In genomic region chr3:71110531-71111222, GRCh38 we compare ENCODE assay signal across 19 cellular contexts.
A peak's percentile ranks its signal among the peaks of the same experiment; 100 is the strongest.
DNase-seq lines count a peak whose midpoint lies in the region; ATAC-seq and TF ChIP-seq lines count a peak whose summit lies in the region.
"Had no signal": no experiment of that assay in that cellular context is flagged by ENCODE, and none has a peak within 500 bp of the region (broad histone marks: within the 10 kb centered on the region; RNA-seq: fewer than 3 reads in every experiment).

No MANE protein-coding gene starts in this region.

- TF ChIP-seq CTCF in WTC11 (IDR thresholded peaks at IDR 0.05) (no peak), fibroblast of lung (conservative IDR thresholded peaks at IDR 0.05 in 1 of 2, IDR thresholded peaks at IDR 0.05 in 1 of 2; ENCODE audit: low read depth in 1 of 2, low read length in 2 of 2) (no peak), osteocyte (IDR thresholded peaks at IDR 0.05) (no peak)

- H4K20me1 ChIP-seq in fibroblast of lung (ENCODE audit: control insufficient read depth, extremely low read depth, insufficient read depth, low read length): no peaks in the 10 kb centered on the region

- H3K36me3 Mint-ChIP-seq in WTC11: 0 out of 2 replicates have a peak, but pooled peaks cover 2% of the 10 kb centered on the region
- H3K36me3 Mint-ChIP-seq in osteocyte (ENCODE audit: unreplicated experiment): peaks cover 18% of the 10 kb centered on the region

- H3K36me3 ChIP-seq in fibroblast of lung (ENCODE audit: control insufficient read depth, insufficient read depth, low read length): no peaks in the 10 kb centered on the region

- no peak for ATAC-seq in WTC11
- ATAC-seq: esophagus mucosa had no signal

- H3K9me3 Mint-ChIP-seq in WTC11 (no peaks in the 10 kb centered on the region), osteocyte (ENCODE audit: unreplicated experiment) (no peaks in the 10 kb centered on the region)

- no peak overlapping the region for H2AFZ ChIP-seq in fibroblast of lung (ENCODE audit: low read length)

- peak overlapping the region; percentile 81 for H3K27ac ChIP-seq in fibroblast of lung (ENCODE audit: insufficient read depth, low read length)

- H3K4me1 ChIP-seq in fibroblast of lung (ENCODE audit: control insufficient read depth, extremely low read depth, insufficient read depth, low read length): peaks cover 32% of the 10 kb centered on the region

- H3K4me1 Mint-ChIP-seq in WTC11 (peaks cover 27% of the 10 kb centered on the region), osteocyte (ENCODE audit: unreplicated experiment) (peaks cover 57% of the 10 kb centered on the region)

- CTCF ChIA-PET in HEK293T (lab: Yijun Ruan, JAX) (interaction anchor here (0.6 to 0.8 kb wide), 2 partner anchors 41 to 59 kb away, joined by 3 to 4 read pairs; no protein-coding TSS in a partner anchor), WTC11 (lab: Charles Lee) (interaction anchor here (1.0 kb wide), 1 partner anchor 67 kb away, joined by 3 read pairs; no protein-coding TSS in a partner anchor)

- no peak overlapping the region for H3K4me3 Mint-ChIP-seq in WTC11
- H3K4me3 Mint-ChIP-seq in osteocyte (ENCODE audit: unreplicated experiment): no peak overlapping the region

- no peaks in the 10 kb centered on the region for H3K27me3 ChIP-seq in fibroblast of lung (ENCODE audit: control insufficient read depth, insufficient read depth, low read length)
- H3K27me3 ChIP-seq: heart right ventricle had no signal

- H3K79me2 ChIP-seq in fibroblast of lung (ENCODE audit: control insufficient read depth, insufficient read depth, low read length): peaks cover 49% of the 10 kb centered on the region

- POLR2A ChIA-PET in HEK293T (lab: Yijun Ruan, JAX): no interaction called here
- POLR2A ChIA-PET in WTC11 (lab: Charles Lee): no interaction called here

- H3K4me3 ChIP-seq in fibroblast of lung (replicated peaks in 1 of 4; ENCODE audit: control extremely low read depth in 1 of 4, insufficient read depth in 1 of 4, low read depth in 3 of 4, low read length in 4 of 4): no peak overlapping the region
- H3K4me3 ChIP-seq: heart right ventricle had no signal

- DNase-seq in HEK293T (ENCODE audit: extremely low spot score) (no peak), WTC11 (ENCODE audit: low spot score) (no peak), fibroblast of lung (ENCODE audit: low read depth in 2 of 2) (no peak), osteocyte (ENCODE audit: extremely low spot score, unreplicated experiment) (no peak), AG08395 (ENCODE audit: low spot score) (no peak), foreskin melanocyte (no peak)
- DNase-seq in stimulated activated naive CD4-positive, alpha-beta T cell (lab: John Stamatoyannopoulos, UW): no peak
- DNase-seq: activated CD4-positive, alpha-beta T cell treated with anti-CD3 and anti-CD28 coated beads, Interleukin-2, amount 50 U/mL, for 1 hour; C1 segment of cervical spinal cord; cortex of kidney; DMS79 treated with DMSO at 0.1 percent for 48 hours; heart right ventricle; islet precursor cell; NCI-H1694 treated with DMSO at 0.1 percent for 48 hours; nucleus accumbens; stimulated activated CD4-positive, alpha-beta T cell treated with anti-CD3 and anti-CD28 coated beads, Interleukin-4, amount 100 ng/mL, for 24 hours; stimulated activated CD8-positive, alpha-beta memory T cell treated with anti-CD3 and anti-CD28 coated beads, Interleukin-4, amount 100 ng/mL, for 48 hours; trophoblast cell had no signal

- H3K4me2 ChIP-seq in fibroblast of lung (ENCODE audit: extremely low read depth, insufficient read depth, low read length): no peak overlapping the region

- no peaks in the 10 kb centered on the region for H3K27me3 Mint-ChIP-seq in WTC11 (ENCODE audit: low read depth)
- H3K27me3 Mint-ChIP-seq in osteocyte (ENCODE audit: unreplicated experiment): no peaks in the 10 kb centered on the region

- H3K9ac ChIP-seq in fibroblast of lung (ENCODE audit: insufficient read depth, low read length): no peak overlapping the region

- H3K27ac Mint-ChIP-seq in WTC11: peak overlapping the region; percentile 56; the same call in 1 of the 2 replicates
- H3K27ac Mint-ChIP-seq in osteocyte (ENCODE audit: unreplicated experiment): peak overlapping the region; percentile 95

- H3K9me3 ChIP-seq in fibroblast of lung (ENCODE audit: control insufficient read depth, insufficient read depth, low read depth, low read length): no peaks in the 10 kb centered on the region
- H3K9me3 ChIP-seq: heart right ventricle had no signal

TF ChIP-seq in HEK293T, 16 proteins besides CTCF, POLR2A, EP300 and RAD21:
- TF ChIP-seq, protein P1, sequence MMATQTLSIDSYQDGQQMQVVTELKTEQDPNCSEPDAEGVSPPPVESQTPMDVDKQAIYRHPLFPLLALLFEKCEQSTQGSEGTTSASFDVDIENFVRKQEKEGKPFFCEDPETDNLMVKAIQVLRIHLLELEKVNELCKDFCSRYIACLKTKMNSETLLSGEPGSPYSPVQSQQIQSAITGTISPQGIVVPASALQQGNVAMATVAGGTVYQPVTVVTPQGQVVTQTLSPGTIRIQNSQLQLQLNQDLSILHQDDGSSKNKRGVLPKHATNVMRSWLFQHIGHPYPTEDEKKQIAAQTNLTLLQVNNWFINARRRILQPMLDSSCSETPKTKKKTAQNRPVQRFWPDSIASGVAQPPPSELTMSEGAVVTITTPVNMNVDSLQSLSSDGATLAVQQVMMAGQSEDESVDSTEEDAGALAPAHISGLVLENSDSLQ (IDR thresholded peaks at IDR 0.05): peak; percentile 29
- TF ChIP-seq L3MBTL2 (conservative IDR thresholded peaks at IDR 0.05): 0 out of 2 replicates have a peak, but pooled peaks have one; percentile 7
- no peak for TF ChIP-seq SUZ12 (IDR thresholded peaks at IDR 0.05)

TF ChIP-seq in WTC11, 78 proteins besides CTCF, POLR2A, EP300 and RAD21:
- TF ChIP-seq TCF7 (CRISPR knock-in tag; IDR thresholded peaks at IDR 0.05; ENCODE audit: low read depth): no peak
- no peak for TF ChIP-seq ATF1 (CRISPR knock-in tag; IDR thresholded peaks at IDR 0.05)
- TF ChIP-seq, protein P2, sequence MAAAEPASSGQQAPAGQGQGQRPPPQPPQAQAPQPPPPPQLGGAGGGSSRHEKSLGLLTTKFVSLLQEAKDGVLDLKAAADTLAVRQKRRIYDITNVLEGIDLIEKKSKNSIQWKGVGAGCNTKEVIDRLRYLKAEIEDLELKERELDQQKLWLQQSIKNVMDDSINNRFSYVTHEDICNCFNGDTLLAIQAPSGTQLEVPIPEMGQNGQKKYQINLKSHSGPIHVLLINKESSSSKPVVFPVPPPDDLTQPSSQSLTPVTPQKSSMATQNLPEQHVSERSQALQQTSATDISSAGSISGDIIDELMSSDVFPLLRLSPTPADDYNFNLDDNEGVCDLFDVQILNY (CRISPR knock-in tag; IDR thresholded peaks at IDR 0.05): no peak
- TF ChIP-seq KAT7 (CRISPR knock-in tag; IDR thresholded peaks at IDR 0.05; ENCODE audit: borderline replicate concordance): no peak
- no peak for TF ChIP-seq NR2C2 (CRISPR knock-in tag; IDR thresholded peaks at IDR 0.05)
- no peak for TF ChIP-seq FOXJ3 (CRISPR knock-in tag; IDR thresholded peaks at IDR 0.05; ENCODE audit: borderline replicate concordance)
- TF ChIP-seq ZNF423 (CRISPR knock-in tag; IDR thresholded peaks at IDR 0.05): no peak
- TF ChIP-seq ZNF121 (CRISPR knock-in tag; IDR thresholded peaks at IDR 0.05): no peak
- TF ChIP-seq NFATC4 (CRISPR knock-in tag; IDR thresholded peaks at IDR 0.05): no peak
- TF ChIP-seq, protein P3, sequence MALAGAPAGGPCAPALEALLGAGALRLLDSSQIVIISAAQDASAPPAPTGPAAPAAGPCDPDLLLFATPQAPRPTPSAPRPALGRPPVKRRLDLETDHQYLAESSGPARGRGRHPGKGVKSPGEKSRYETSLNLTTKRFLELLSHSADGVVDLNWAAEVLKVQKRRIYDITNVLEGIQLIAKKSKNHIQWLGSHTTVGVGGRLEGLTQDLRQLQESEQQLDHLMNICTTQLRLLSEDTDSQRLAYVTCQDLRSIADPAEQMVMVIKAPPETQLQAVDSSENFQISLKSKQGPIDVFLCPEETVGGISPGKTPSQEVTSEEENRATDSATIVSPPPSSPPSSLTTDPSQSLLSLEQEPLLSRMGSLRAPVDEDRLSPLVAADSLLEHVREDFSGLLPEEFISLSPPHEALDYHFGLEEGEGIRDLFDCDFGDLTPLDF (CRISPR knock-in tag; IDR thresholded peaks at IDR 0.05): no peak
- no peak for TF ChIP-seq RELA (CRISPR knock-in tag; IDR thresholded peaks at IDR 0.05; ENCODE audit: borderline replicate concordance)
- no peak for TF ChIP-seq SMAD3 (CRISPR knock-in tag; IDR thresholded peaks at IDR 0.05; ENCODE audit: borderline replicate concordance)
- no peak for TF ChIP-seq USF2 (CRISPR knock-in tag; IDR thresholded peaks at IDR 0.05)
- TF ChIP-seq ZNF219 (CRISPR knock-in tag; IDR thresholded peaks at IDR 0.05; ENCODE audit: borderline replicate concordance): no peak
- no peak for TF ChIP-seq PRRX2 (CRISPR knock-in tag; IDR thresholded peaks at IDR 0.05)
- no peak for TF ChIP-seq SMAD4 (CRISPR knock-in tag; IDR thresholded peaks at IDR 0.05)
- no peak for TF ChIP-seq ATF3 (CRISPR knock-in tag; conservative IDR thresholded peaks at IDR 0.05)
TF ChIP-seq in WTC11: peak in this region for 0.
